ENCODE assay signal across 1 cellular context in the genomic region with DNA sequence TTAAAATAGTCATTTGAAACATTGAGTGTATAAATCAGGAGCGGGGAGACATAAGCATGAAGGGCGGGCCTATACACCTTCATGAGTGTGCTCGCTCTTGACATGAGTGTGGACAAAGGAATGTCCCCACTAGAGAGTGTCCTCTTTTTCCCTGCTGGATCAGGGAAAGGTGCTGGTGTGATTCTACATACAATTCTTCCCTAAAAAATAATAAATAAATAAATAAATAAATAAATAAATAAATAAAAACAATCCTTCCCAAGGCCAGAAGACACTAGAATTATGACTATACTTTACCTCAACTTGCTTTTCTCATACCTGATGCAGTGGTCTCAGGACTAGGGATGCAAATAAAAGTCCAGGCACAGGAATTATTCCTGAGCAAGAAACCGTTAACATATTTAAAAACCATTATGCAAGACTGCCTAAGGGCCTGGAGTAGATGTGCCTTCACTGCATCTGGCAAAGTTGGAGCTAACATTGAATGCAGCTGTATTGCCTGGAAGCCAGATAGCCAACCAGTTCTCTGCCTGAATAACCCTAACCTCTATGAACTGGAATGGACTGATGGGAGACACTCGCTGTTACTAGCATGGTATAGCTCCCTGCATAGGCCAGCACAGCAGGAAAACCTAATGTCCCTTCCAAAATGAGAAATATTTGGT.
TF ChIP-seq lines count a peak whose summit lies in the region.

No MANE protein-coding gene starts in this region.

TF ChIP-seq in K562, 482 proteins besides CTCF, POLR2A, EP300 and RAD21:
- no peak for TF ChIP-seq ZKSCAN8 (CRISPR knock-in tag; IDR thresholded peaks at IDR 0.05)
- TF ChIP-seq, protein P1, sequence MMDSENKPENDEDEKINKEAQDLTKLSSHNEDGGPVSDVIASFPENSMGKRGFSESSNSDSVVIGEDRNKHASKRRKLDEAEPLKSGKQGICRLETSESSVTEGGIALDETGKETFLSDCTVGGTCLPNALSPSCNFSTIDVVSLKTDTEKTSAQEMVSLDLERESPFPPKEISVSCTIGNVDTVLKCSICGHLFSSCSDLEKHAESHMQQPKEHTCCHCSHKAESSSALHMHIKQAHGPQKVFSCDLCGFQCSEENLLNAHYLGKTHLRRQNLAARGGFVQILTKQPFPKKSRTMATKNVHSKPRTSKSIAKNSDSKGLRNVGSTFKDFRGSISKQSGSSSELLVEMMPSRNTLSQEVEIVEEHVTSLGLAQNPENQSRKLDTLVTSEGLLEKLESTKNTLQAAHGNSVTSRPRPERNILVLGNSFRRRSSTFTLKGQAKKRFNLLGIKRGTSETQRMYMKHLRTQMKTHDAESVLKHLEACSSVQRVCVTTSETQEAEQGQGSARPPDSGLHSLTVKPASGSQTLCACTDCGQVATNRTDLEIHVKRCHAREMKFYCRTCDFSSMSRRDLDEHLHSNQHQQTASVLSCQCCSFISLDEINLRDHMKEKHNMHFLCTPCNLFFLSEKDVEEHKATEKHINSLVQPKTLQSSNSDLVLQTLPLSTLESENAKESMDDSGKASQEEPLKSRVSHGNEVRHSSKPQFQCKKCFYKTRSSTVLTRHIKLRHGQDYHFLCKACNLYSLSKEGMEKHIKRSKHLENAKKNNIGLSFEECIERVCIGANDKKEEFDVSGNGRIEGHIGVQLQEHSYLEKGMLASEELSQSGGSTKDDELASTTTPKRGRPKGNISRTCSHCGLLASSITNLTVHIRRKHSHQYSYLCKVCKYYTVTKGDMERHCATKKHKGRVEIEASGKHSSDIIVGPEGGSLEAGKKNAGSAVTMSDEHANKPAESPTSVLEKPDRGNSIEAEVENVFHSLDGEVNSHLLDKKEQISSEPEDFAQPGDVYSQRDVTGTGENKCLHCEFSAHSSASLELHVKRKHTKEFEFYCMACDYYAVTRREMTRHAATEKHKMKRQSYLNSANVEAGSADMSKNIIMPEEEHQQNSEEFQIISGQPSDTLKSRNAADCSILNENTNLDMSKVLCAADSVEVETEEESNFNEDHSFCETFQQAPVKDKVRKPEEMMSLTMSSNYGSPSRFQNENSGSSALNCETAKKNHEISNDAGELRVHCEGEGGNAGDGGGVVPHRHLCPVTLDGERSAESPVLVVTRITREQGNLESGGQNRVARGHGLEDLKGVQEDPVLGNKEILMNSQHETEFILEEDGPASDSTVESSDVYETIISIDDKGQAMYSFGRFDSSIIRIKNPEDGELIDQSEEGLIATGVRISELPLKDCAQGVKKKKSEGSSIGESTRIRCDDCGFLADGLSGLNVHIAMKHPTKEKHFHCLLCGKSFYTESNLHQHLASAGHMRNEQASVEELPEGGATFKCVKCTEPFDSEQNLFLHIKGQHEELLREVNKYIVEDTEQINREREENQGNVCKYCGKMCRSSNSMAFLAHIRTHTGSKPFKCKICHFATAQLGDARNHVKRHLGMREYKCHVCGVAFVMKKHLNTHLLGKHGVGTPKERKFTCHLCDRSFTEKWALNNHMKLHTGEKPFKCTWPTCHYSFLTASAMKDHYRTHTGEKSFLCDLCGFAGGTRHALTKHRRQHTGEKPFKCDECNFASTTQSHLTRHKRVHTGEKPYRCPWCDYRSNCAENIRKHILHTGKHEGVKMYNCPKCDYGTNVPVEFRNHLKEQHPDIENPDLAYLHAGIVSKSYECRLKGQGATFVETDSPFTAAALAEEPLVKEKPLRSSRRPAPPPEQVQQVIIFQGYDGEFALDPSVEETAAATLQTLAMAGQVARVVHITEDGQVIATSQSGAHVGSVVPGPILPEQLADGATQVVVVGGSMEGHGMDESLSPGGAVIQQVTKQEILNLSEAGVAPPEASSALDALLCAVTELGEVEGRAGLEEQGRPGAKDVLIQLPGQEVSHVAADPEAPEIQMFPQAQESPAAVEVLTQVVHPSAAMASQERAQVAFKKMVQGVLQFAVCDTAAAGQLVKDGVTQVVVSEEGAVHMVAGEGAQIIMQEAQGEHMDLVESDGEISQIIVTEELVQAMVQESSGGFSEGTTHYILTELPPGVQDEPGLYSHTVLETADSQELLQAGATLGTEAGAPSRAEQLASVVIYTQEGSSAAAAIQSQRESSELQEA (IDR thresholded peaks at IDR 0.05; ENCODE audit: low read depth): no peak
- TF ChIP-seq, protein P2, sequence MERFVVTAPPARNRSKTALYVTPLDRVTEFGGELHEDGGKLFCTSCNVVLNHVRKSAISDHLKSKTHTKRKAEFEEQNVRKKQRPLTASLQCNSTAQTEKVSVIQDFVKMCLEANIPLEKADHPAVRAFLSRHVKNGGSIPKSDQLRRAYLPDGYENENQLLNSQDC (CRISPR knock-in tag; IDR thresholded peaks at IDR 0.05): no peak
- TF ChIP-seq ZNF707 (CRISPR knock-in tag; conservative IDR thresholded peaks at IDR 0.05): no peak
- no peak for TF ChIP-seq NR2C2 (CRISPR knock-in tag; IDR thresholded peaks at IDR 0.05)
- TF ChIP-seq NR2C2 (tag; IDR thresholded peaks at IDR 0.05): no peak
- TF ChIP-seq, protein P3, sequence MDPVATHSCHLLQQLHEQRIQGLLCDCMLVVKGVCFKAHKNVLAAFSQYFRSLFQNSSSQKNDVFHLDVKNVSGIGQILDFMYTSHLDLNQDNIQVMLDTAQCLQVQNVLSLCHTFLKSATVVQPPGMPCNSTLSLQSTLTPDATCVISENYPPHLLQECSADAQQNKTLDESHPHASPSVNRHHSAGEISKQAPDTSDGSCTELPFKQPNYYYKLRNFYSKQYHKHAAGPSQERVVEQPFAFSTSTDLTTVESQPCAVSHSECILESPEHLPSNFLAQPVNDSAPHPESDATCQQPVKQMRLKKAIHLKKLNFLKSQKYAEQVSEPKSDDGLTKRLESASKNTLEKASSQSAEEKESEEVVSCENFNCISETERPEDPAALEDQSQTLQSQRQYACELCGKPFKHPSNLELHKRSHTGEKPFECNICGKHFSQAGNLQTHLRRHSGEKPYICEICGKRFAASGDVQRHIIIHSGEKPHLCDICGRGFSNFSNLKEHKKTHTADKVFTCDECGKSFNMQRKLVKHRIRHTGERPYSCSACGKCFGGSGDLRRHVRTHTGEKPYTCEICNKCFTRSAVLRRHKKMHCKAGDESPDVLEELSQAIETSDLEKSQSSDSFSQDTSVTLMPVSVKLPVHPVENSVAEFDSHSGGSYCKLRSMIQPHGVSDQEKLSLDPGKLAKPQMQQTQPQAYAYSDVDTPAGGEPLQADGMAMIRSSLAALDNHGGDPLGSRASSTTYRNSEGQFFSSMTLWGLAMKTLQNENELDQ (CRISPR knock-in tag; IDR thresholded peaks at IDR 0.05; ENCODE audit: borderline replicate concordance): no peak
- peak; percentile 81; the same call in 1 of the 2 replicates for TF ChIP-seq ZC3H11A (IDR thresholded peaks at IDR 0.05; ENCODE audit: low read depth, low read length)
